13 cellular contexts compared by ENCODE assay signal in genomic region chr3:65597952-65598413, GRCh38.
DNase-seq lines count a peak whose midpoint lies in the region; ATAC-seq, FAIRE-seq and TF ChIP-seq lines count a peak whose summit lies in the region.
"Had no signal": no experiment of that assay in that cellular context is flagged by ENCODE, and none has a peak within 500 bp of the region (broad histone marks: within the 10 kb centered on the region; RNA-seq: fewer than 3 reads in every experiment).

No MANE protein-coding gene starts in this region.

- H3K36me3 ChIP-seq in esophagus muscularis mucosa: no peaks in the 10 kb centered on the region

- no peaks in the 10 kb centered on the region for H3K9me3 ChIP-seq in esophagus muscularis mucosa
- H3K9me3 ChIP-seq: A549 had no signal

- no peak for ATAC-seq in GM19463 (IDR thresholded peaks at IDR 0.05; ENCODE audit: unreplicated experiment)
- ATAC-seq: A549 had no signal

- WGBS in esophagus muscularis mucosa: 37% methylated on average over 13 of the region's 20 CpGs

- no peak overlapping the region for H3K27ac ChIP-seq in esophagus muscularis mucosa (replicated peaks in 1 of 4)
- H3K27ac ChIP-seq: A549, RWPE1 had no signal

- TF ChIP-seq EP300 in esophagus muscularis mucosa (IDR thresholded peaks at IDR 0.05): no peak

- intact Hi-C loops in esophagus muscularis mucosa (cut with DNase I): no loop called here

- DNase-seq in NCI-H82 (lab: John Stamatoyannopoulos, UW) (peak; percentile 78), NCI-H82 treated with DMSO at 0.1 percent for 48 hours (lab: John Stamatoyannopoulos, UW; ENCODE audit: unreplicated experiment) (no peak), esophagus muscularis mucosa (ENCODE audit: extremely low spot score) (no peak), midbrain (lab: John Stamatoyannopoulos, UW) (peak; percentile 27), urothelium cell line (ENCODE audit: low spot score) (peak; percentile 53), dermis blood vessel endothelial cell (no peak), HuH-7 (ENCODE audit: low spot score) (no peak)
- DNase-seq: activated CD4-positive, CD25-positive, alpha-beta regulatory T cell; activated naive CD4-positive, alpha-beta T cell treated with anti-CD3 and anti-CD28 coated beads for 36 hours; NCI-H2029 treated with DMSO at 0.1 percent for 48 hours had no signal

- FAIRE-seq in urothelium cell line (lab: Jason Lieb, UNC): no peak
- FAIRE-seq: A549 had no signal

- TF ChIP-seq CTCF in esophagus muscularis mucosa (IDR thresholded peaks at IDR 0.05): no peak

- peaks cover 0 to 11% (median 2%) of the 10 kb centered on the region in 4 donors for H3K27me3 ChIP-seq in esophagus muscularis mucosa

- H3K4me3 ChIP-seq in esophagus muscularis mucosa: peak overlapping the region; percentile 41 to 50 (median 48)
- H3K4me3 ChIP-seq: A549 had no signal

- H3K4me1 ChIP-seq in esophagus muscularis mucosa: peaks cover 18 to 22% (median 19%) of the 10 kb centered on the region in 4 donors
- H3K4me1 ChIP-seq: A549 had no signal

- TF ChIP-seq POLR2A in esophagus muscularis mucosa (IDR thresholded peaks at IDR 0.05; ENCODE audit: low read depth): no peak

Comparison
In these comparisons a context has a peak if more than half of its experiments do, and no peak if none do; other contexts are left out.
1. DNase-seq: peak in NCI-H82 (single experiment), midbrain (single experiment) and urothelium cell line (single experiment); none in NCI-H82 treated with DMSO at 0.1 percent for 48 hours (single experiment), esophagus muscularis mucosa (single experiment), dermis blood vessel endothelial cell (single experiment) and HuH-7 (single experiment).